Comparison of ENCODE assay signal across 20 cellular contexts in the genomic region with DNA sequence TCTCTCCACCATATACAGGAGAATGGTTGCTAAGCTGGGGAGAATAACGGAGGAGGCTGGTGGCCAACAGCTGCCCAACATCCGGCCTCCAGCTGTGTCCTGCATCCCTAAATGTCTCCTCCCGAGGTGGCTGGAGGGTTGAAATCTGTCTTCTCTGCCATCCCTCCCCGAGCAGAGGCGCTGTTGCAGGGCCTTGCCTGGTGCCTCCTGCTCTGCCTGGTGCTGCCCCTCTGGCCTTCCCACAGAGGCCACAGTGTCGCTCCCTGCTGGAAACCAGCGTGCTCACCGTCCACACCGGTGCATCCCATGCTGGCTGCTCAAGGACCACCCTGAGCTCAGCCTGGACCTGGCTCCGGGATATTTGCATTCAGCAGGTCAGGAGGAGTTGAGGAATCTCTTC.
"Had no signal": no experiment of that assay in that cellular context is flagged by ENCODE, and none has a peak within 500 bp of the region (broad histone marks: within the 10 kb centered on the region; RNA-seq: fewer than 3 reads in every experiment).

No MANE protein-coding gene starts in this region.

- H2AFZ ChIP-seq: hepatocyte, parathyroid adenoma had no signal

- H3K4me1 ChIP-seq: foreskin keratinocyte, parathyroid adenoma, prostate gland had no signal

- H3K36me3 Mint-ChIP-seq: naive B cell; stimulated activated effector memory CD8-positive, alpha-beta T cell treated with anti-CD3 and anti-CD28 coated beads, Interleukin-12 subunit alpha, Interleukin-12 subunit beta, amount 100 ng/mL, for 72 hours had no signal

- ATAC-seq: effector memory CD8-positive, alpha-beta T cell; foreskin keratinocyte; left lobe of liver; lower lobe of right lung; right lobe of liver; stimulated activated effector memory CD8-positive, alpha-beta T cell treated with anti-CD3 and anti-CD28 coated beads, Interleukin-12 subunit alpha, Interleukin-12 subunit beta, amount 100 ng/mL, for 72 hours had no signal

- H3K36me3 ChIP-seq: esophagus squamous epithelium, lower lobe of right lung, prostate gland, right lobe of liver, tibial artery had no signal

- H3K4me3 ChIP-seq: esophagus squamous epithelium, hepatocyte, lower lobe of right lung, prostate gland, right lobe of liver, tibial artery had no signal

- H3K4me2 ChIP-seq: hepatocyte had no signal

- H3K27me3 ChIP-seq: esophagus squamous epithelium, foreskin keratinocyte, hepatocyte, right lobe of liver, tibial artery had no signal

- H3K9me3 Mint-ChIP-seq: dendritic cell treated with granulocyte-macrophage colony-stimulating factor and Interleukin-4, amounts not matched to agents 40 ng/mL and 50 ng/mL, for 4 days; effector memory CD8-positive, alpha-beta T cell; nephron; stimulated activated effector memory CD8-positive, alpha-beta T cell treated with anti-CD3 and anti-CD28 coated beads, Interleukin-12 subunit alpha, Interleukin-12 subunit beta, amount 100 ng/mL, for 72 hours; stimulated activated naive CD8-positive, alpha-beta T cell treated with anti-CD3 and anti-CD28 coated beads, Interleukin-15, Interleukin-2, amounts not matched to agents 100 ng/mL and 50 ng/mL, for 24 hours had no signal

- H3K79me2 ChIP-seq: hepatocyte, parathyroid adenoma had no signal

- DNase-seq: cerebellar nuclear complex; effector memory CD8-positive, alpha-beta T cell; esophagus squamous epithelium; foreskin keratinocyte; head of caudate nucleus; lower lobe of right lung; mesenchymal stem cell; naive B cell; right lobe of liver; stimulated activated CD4-positive, alpha-beta T cell treated with anti-CD3 and anti-CD28 coated beads, Interleukin-4, amount 100 ng/mL, for 1 hour; stimulated activated CD8-positive, alpha-beta memory T cell treated with anti-CD3 and anti-CD28 coated beads, Interleukin-4, amount 100 ng/mL, for 48 hours; tibial artery had no signal

- H3K27ac Mint-ChIP-seq: dendritic cell treated with granulocyte-macrophage colony-stimulating factor and Interleukin-4, amounts not matched to agents 40 ng/mL and 50 ng/mL, for 4 days; effector memory CD8-positive, alpha-beta T cell; naive B cell; stimulated activated effector memory CD8-positive, alpha-beta T cell treated with anti-CD3 and anti-CD28 coated beads, Interleukin-12 subunit alpha, Interleukin-12 subunit beta, amount 100 ng/mL, for 72 hours; stimulated activated naive CD8-positive, alpha-beta T cell treated with anti-CD3 and anti-CD28 coated beads, Interleukin-15, Interleukin-2, amounts not matched to agents 100 ng/mL and 50 ng/mL, for 24 hours had no signal

- H3K27me3 Mint-ChIP-seq: dendritic cell treated with granulocyte-macrophage colony-stimulating factor and Interleukin-4, amounts not matched to agents 40 ng/mL and 50 ng/mL, for 4 days had no signal

- H3K9me3 ChIP-seq: esophagus squamous epithelium, lower lobe of right lung, prostate gland, right lobe of liver, tibial artery had no signal

- H3K27ac ChIP-seq: esophagus squamous epithelium, foreskin keratinocyte, hepatocyte, lower lobe of right lung, parathyroid adenoma, prostate gland, right lobe of liver, tibial artery had no signal

- H3K4me3 Mint-ChIP-seq: dendritic cell treated with granulocyte-macrophage colony-stimulating factor and Interleukin-4, amounts not matched to agents 40 ng/mL and 50 ng/mL, for 4 days; effector memory CD8-positive, alpha-beta T cell; naive B cell; nephron; stimulated activated effector memory CD8-positive, alpha-beta T cell treated with anti-CD3 and anti-CD28 coated beads, Interleukin-12 subunit alpha, Interleukin-12 subunit beta, amount 100 ng/mL, for 72 hours; stimulated activated naive CD8-positive, alpha-beta T cell treated with anti-CD3 and anti-CD28 coated beads, Interleukin-15, Interleukin-2, amounts not matched to agents 100 ng/mL and 50 ng/mL, for 24 hours had no signal
